Comparison of ENCODE assay signal across 1 cellular context in the genomic region with DNA sequence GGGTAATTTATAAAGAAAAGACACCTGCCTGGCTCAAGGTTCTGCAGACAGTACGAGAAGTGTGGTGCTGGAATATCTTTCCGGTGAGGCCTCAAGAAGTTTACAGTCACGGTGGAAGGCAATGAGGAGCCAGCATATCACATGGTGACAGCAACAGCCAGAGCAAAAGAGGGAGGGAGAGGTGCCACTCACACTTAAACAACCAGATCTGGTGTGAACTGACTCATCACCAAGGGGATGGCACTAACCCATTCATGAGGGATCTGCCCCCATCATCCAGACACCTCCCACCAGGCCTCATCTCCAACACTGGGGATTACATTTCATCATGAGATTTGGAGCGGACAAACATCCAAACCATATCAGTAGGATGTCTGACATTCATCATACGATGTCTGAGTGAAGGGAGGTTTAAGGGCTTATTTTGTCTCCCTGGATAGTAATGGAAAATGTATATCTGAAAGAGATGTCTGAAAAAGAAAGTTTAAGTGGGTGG.
TF ChIP-seq lines count a peak whose summit lies in the region.

No MANE protein-coding gene starts in this region.

TF ChIP-seq in HCT116, 20 proteins besides CTCF, POLR2A, EP300 and RAD21 (continued from another document):
- TF ChIP-seq REST (IDR thresholded peaks at IDR 0.05; ENCODE audit: low read depth), result no peak
- TF ChIP-seq JUND (IDR thresholded peaks at IDR 0.05), result no peak
